In the genomic region with DNA sequence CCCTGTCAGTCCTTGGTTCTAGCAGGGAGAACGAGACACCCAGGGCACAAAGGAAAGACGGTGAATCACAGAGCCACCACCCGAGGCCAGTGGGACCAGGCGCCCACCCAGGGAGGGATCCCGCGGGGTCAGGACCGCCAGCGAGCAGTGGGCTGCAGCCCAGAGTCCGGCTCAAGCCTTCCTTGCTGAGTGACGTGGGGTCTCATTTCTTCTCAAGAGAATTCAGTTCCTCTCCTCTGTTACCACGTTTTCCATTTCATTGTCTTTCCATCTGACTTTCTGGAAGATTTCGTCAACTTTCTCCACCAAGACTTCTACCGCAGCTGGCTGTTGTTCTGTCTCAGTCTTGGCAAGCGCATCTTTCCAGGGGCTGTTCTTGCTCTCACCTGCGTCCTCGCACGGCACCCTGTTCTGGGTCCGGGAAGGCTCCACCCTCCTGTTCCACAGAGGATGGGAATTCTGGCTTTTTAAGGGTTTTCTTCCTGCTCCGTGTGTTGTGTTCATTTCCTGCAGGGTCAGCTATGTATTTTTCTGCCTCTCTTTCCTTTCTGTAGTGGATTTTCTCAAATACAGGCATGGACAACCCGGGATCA, we compare ENCODE assay signal across 20 cellular contexts.
"Had no signal": no experiment of that assay in that cellular context is flagged by ENCODE, and none has a peak within 500 bp of the region (broad histone marks: within the 10 kb centered on the region; RNA-seq: fewer than 3 reads in every experiment).

No MANE protein-coding gene starts in this region.

- H3K4me3 ChIP-seq: adrenal gland, cardiac muscle cell, neural progenitor cell, pancreas, tibial artery had no signal

- H3K4me3 Mint-ChIP-seq: activated naive CD4-positive, alpha-beta T cell treated with anti-CD3 and anti-CD28 coated beads, Interleukin-2, amount 50 U/mL, for 24 hours; neural progenitor cell; stimulated activated effector memory CD8-positive, alpha-beta T cell treated with anti-CD3 and anti-CD28 coated beads, Interleukin-12 subunit alpha, Interleukin-12 subunit beta, amount 100 ng/mL, for 72 hours had no signal

- DNase-seq: activated CD4-positive, alpha-beta T cell treated with anti-CD3 and anti-CD28 coated beads for 1 hour; activated CD4-positive, alpha-beta T cell treated with anti-CD3 and anti-CD28 coated beads, Interleukin-2, amount 50 U/mL, for 48 hours; effector CD4-positive, alpha-beta T cell; foreskin keratinocyte; mammary epithelial cell; naive B cell; SHP77 treated with DMSO at 0.1 percent for 48 hours; T-helper 1 cell; T1000 had no signal

- H3K9me3 ChIP-seq: adrenal gland, pancreas had no signal

- H3K36me3 Mint-ChIP-seq: activated naive CD4-positive, alpha-beta T cell treated with anti-CD3 and anti-CD28 coated beads, Interleukin-2, amount 50 U/mL, for 24 hours; neural progenitor cell; stimulated activated effector memory CD8-positive, alpha-beta T cell treated with anti-CD3 and anti-CD28 coated beads, Interleukin-12 subunit alpha, Interleukin-12 subunit beta, amount 100 ng/mL, for 72 hours had no signal

- H3K27ac ChIP-seq: adrenal gland, cardiac muscle cell, foreskin keratinocyte, neural progenitor cell, pancreas, tibial artery, VCaP had no signal

- H3K4me1 ChIP-seq: adrenal gland, foreskin keratinocyte, neural progenitor cell, pancreas had no signal

- ATAC-seq: foreskin keratinocyte; left colon; pancreas; SK-N-SH treated with all-trans-retinoic acid at 6 μM for 48 hours; stimulated activated effector memory CD8-positive, alpha-beta T cell treated with anti-CD3 and anti-CD28 coated beads, Interleukin-12 subunit alpha, Interleukin-12 subunit beta, amount 100 ng/mL, for 72 hours had no signal

- H3K9me3 Mint-ChIP-seq: activated naive CD4-positive, alpha-beta T cell treated with anti-CD3 and anti-CD28 coated beads, Interleukin-2, amount 50 U/mL, for 24 hours had no signal

- H3K36me3 ChIP-seq: adrenal gland, cardiac muscle cell, neural progenitor cell, pancreas, tibial artery had no signal

- H3K4me1 Mint-ChIP-seq: activated naive CD4-positive, alpha-beta T cell treated with anti-CD3 and anti-CD28 coated beads, Interleukin-2, amount 50 U/mL, for 24 hours; naive B cell; neural progenitor cell; stimulated activated effector memory CD8-positive, alpha-beta T cell treated with anti-CD3 and anti-CD28 coated beads, Interleukin-12 subunit alpha, Interleukin-12 subunit beta, amount 100 ng/mL, for 72 hours had no signal

- H3K27ac Mint-ChIP-seq: activated naive CD4-positive, alpha-beta T cell treated with anti-CD3 and anti-CD28 coated beads, Interleukin-2, amount 50 U/mL, for 24 hours; activated T-helper 2 cell treated with anti-CD3 and anti-CD28 coated beads, Interferon-gamma antibody, Interleukin-2, Interleukin-4, amounts not matched to agents 10 μg/mL and 5 μg/mL and 100 μg/mL, durations not matched to agents 14 hours and 24 hours and 36 hours; naive B cell; neural progenitor cell; stimulated activated effector memory CD8-positive, alpha-beta T cell treated with anti-CD3 and anti-CD28 coated beads, Interleukin-12 subunit alpha, Interleukin-12 subunit beta, amount 100 ng/mL, for 72 hours had no signal

- H3K27me3 ChIP-seq: adrenal gland, cardiac muscle cell, pancreas had no signal
